ENCODE assay signal across 12 cellular contexts in genomic region chr4:2788101-2788500, GRCh38. TPM values are rescaled to one million over a fixed set of nuclear protein-coding genes. Genes with fewer than 3 reads are reported as not detected.
DNase-seq lines count a peak whose midpoint lies in the region; ATAC-seq, FAIRE-seq and TF ChIP-seq lines count a peak whose summit lies in the region.
"Had no signal": no experiment of that assay in that cellular context is flagged by ENCODE, and none has a peak within 500 bp of the region (broad histone marks: within the 10 kb centered on the region; RNA-seq: fewer than 3 reads in every experiment).

No MANE protein-coding gene starts in this region.

- H3K4me1 Mint-ChIP-seq in CD14-positive monocyte: peaks cover 73% of the 10 kb centered on the region

- no peak overlapping the region for H3K4me2 ChIP-seq in K562 (ENCODE audit: insufficient read depth, low read length)

- in situ Hi-C loops in K562 (cut with MboI): no loop called here

- no peak for TF ChIP-seq EP300 in K562 (IDR thresholded peaks at IDR 0.05; ENCODE audit: low read length)

- H3K27ac ChIP-seq in K562 (ENCODE audit: extremely low read depth, low read depth, low read length): no peak overlapping the region
- H3K27ac ChIP-seq: ovary, SJSA1 had no signal

- no peak overlapping the region for H3K4me3 ChIP-seq in K562
- H3K4me3 ChIP-seq: ovary, SJSA1 had no signal

- no peaks in the 10 kb centered on the region for H3K36me3 ChIP-seq in K562 (ENCODE audit: control insufficient read depth, insufficient read depth, low read length)
- H3K36me3 ChIP-seq: ovary, SJSA1 had no signal

- peaks cover 0 to 5% (median 0%) of the 10 kb centered on the region in 3 donors for H3K27me3 Mint-ChIP-seq in CD14-positive monocyte (ENCODE audit: low read depth in 3 of 3)

- no peak for DNase-seq in CD14-positive monocyte (ENCODE audit: low spot score)
- no peak for DNase-seq in K562 (ENCODE audit: extremely low read depth in 1 of 4, low spot score in 3 of 4)
- DNase-seq in sciatic nerve (ENCODE audit: low spot score): peak; percentile 51
- DNase-seq in stimulated activated CD4-positive, alpha-beta T cell treated with anti-CD3 and anti-CD28 coated beads, Interleukin-15, amount 100 ng/mL, for 24 hours: no peak
- DNase-seq in NCI-H345 (lab: John Stamatoyannopoulos, UW): no peak
- DNase-seq in NCI-H510A treated with DMSO at 0.1 percent for 48 hours (lab: John Stamatoyannopoulos, UW): no peak
- DNase-seq: activated gamma-delta T cell treated with Interleukin-2 at 50 U/mL for 16 hours, NCI-H526 treated with DMSO at 0.1 percent for 48 hours had no signal

- FAIRE-seq in K562 (lab: Jason Lieb, UNC): no peak

- POLR2A ChIA-PET in K562 (lab: Yijun Ruan, JAX): interaction anchor here (0.6 to 0.8 kb wide), 2 partner anchors 10 to 338 kb away, joined by 3 read pairs; no protein-coding TSS in a partner anchor

- H3K9me3 ChIP-seq in K562 (replicated peaks; ENCODE audit: control insufficient read depth, insufficient read depth, low read depth, low read length): no peaks in the 10 kb centered on the region; the same call in 1 of the 2 replicates
- H3K9me3 ChIP-seq: ovary, SJSA1 had no signal

- H2AFZ ChIP-seq in K562 (ENCODE audit: low read depth, low read length): no peak overlapping the region

- BruUV-seq in K562 (replicated peaks; lab: Mats Ljungman, UMichigan): no TSS peak

- no peaks in the 10 kb centered on the region for H3K79me2 ChIP-seq in K562 (ENCODE audit: control insufficient read depth, insufficient read depth, low read length)

- H3K9me1 ChIP-seq in K562 (ENCODE audit: control insufficient read depth, insufficient read depth, low read length): no peaks in the 10 kb centered on the region

- no peak for TF ChIP-seq POLR2A in K562 (conservative IDR thresholded peaks at IDR 0.05)

- H4K20me1 ChIP-seq in K562 (replicated peaks; ENCODE audit: control insufficient read depth, insufficient read depth, low read length): no peaks in the 10 kb centered on the region; the same call in 1 of the 2 replicates

- H3K9ac ChIP-seq in K562 (ENCODE audit: insufficient read depth in 1 of 2, low read depth in 2 of 2, low read length in 2 of 2): peak overlapping the region in 1 of 2 experiments; percentile 75; a peak in 2 of 4 replicates

- TF ChIP-seq RAD21 in K562 (CRISPR knock-in tag; conservative IDR thresholded peaks at IDR 0.05 in 1 of 2, IDR thresholded peaks at IDR 0.05 in 1 of 2): no peak

- no peak for TF ChIP-seq CTCF in CD14-positive monocyte (IDR thresholded peaks at IDR 0.05)
- TF ChIP-seq CTCF in K562 (IDR thresholded peaks at IDR 0.05 in 2 of 3, conservative IDR thresholded peaks at IDR 0.05 in 1 of 3; ENCODE audit: insufficient read depth in 2 of 3, low read depth in 1 of 3, low read length in 3 of 3): no peak

- CTCF ChIA-PET in K562 (lab: Yijun Ruan, JAX; ENCODE audit: low intra/inter-chr PET ratio): no interaction called here

- peaks cover 0 to 10% (median 1%) of the 10 kb centered on the region in 7 donors for H3K9me3 Mint-ChIP-seq in CD14-positive monocyte

- intact Hi-C loops in CD14-positive monocyte (cut with micrococcal nuclease): no loop called here
- intact Hi-C loops in K562 (cut with micrococcal nuclease): no loop called here
- intact Hi-C loops in sciatic nerve (cut with DNase I): no loop called here

- H3K27me3 ChIP-seq in K562 (ENCODE audit: control insufficient read depth in 2 of 2, insufficient read depth in 2 of 2, low read length in 2 of 2): peaks cover 0 to 6% of the 10 kb centered on the region in 2 experiments; a peak in 2 of 5 replicates
- H3K27me3 ChIP-seq: ovary, SJSA1 had no signal

- H3K4me1 ChIP-seq in K562 (replicated peaks in 1 of 2; ENCODE audit: control insufficient read depth in 2 of 2, insufficient read depth in 2 of 2, low read length in 2 of 2): peaks cover 0 to 61% of the 10 kb centered on the region in 2 experiments; a peak in 4 of 5 replicates
- H3K4me1 ChIP-seq: SJSA1 had no signal

- WGBS in K562 (ENCODE audit: insufficient coverage, low coverage, missing lambda C conversion rate): 68% methylated on average over 7 of the region's 7 CpGs

- peaks cover 0 to 8% of the 10 kb centered on the region in 2 donors for H3K36me3 Mint-ChIP-seq in CD14-positive monocyte

- peak; percentile 5 for ATAC-seq in GM19455 (IDR thresholded peaks at IDR 0.05; ENCODE audit: unreplicated experiment)
- no peak for ATAC-seq in K562
- ATAC-seq in sciatic nerve: no peak
- no peak for ATAC-seq in GM21367 (IDR thresholded peaks at IDR 0.05; ENCODE audit: unreplicated experiment)

- peak overlapping the region; percentile 95 to 99 (median 98) for H3K27ac Mint-ChIP-seq in CD14-positive monocyte

- H3K4me3 Mint-ChIP-seq in CD14-positive monocyte: peak overlapping the region in 1 of 2 donors; percentile 53

TF ChIP-seq in K562, 482 proteins besides CTCF, POLR2A, EP300 and RAD21:
- TF ChIP-seq TBP (optimal IDR thresholded peaks at IDR 0.05; ENCODE audit: low read depth, low read length) (no peak), PCBP1 (IDR thresholded peaks at IDR 0.05; ENCODE audit: low read depth, low read length, poor library complexity, severe bottlenecking) (peak; percentile 10)
TF ChIP-seq in K562: peak in this region for 1.

RNA-seq across cellular contexts. Expression of gene SH3BP2, which starts 4.8 kb away (rescaled TPM):
- polyA plus RNA-seq in CD14-positive monocyte (10 to 100 TPM; 19.1 to 26.9 TPM), K562 (2011; rRNA removed) (9.6 and 13.9 TPM in 2 replicates), K562 (2014; fragmentation: Illumina TruSeq; extraction: Trizol) (5.1 and 10.9 TPM in 2 replicates), K562 (2014; fragmentation: Nextera tagmentation; extraction: Ambion mirVana) (under 1 TPM; 0.34 to 0.72 TPM), K562 (2014; rRNA removed) (14.2 and 17.6 TPM in 2 replicates)
- total RNA-seq in K562 (2011; cell fraction: chromatin; rRNA removed; ENCODE audit: low replicate concordance): 49.1 and 137 TPM in 2 replicates
- 57.9 and 62.0 TPM in 2 replicates for total RNA-seq in K562 (2011; cell fraction: nucleolus; rRNA removed)
- 59.4 and 93.7 TPM in 2 replicates for total RNA-seq in K562 (2011; cell fraction: nucleoplasm; rRNA removed)
- total RNA-seq in K562 (2014; rRNA removed) (9.7 and 15.9 TPM in 2 replicates), K562 (2014; rRNA removed; fragmentation: Illumina TruSeq; extraction: Trizol) (3.7 and 3.9 TPM in 2 replicates), K562 (2015; rRNA removed; fragmentation: Illumina TruSeq; extraction: Trizol) (3.5 and 5.6 TPM in 2 replicates), K562 (2021) (10.8 and 16.0 TPM in 2 replicates), sciatic nerve (82.7 TPM)
- polyA plus RNA-seq in K562 (2011; cell fraction: cytosol; rRNA removed): 10.6 and 10.7 TPM in 2 replicates
- 88.6 and 117 TPM in 2 replicates for polyA plus RNA-seq in K562 (2011; cell fraction: nucleus; rRNA removed)
- polyA plus RNA-seq in K562 (2012): 4.4 and 18.7 TPM in 2 replicates
- polyA minus RNA-seq in K562 (2011; rRNA and poly(A)+ RNA removed): 18.0 and 41.6 TPM in 2 replicates
- 5.7 and 10.8 TPM in 2 replicates for polyA minus RNA-seq in K562 (2011; cell fraction: cytosol; rRNA and poly(A)+ RNA removed)
- polyA minus RNA-seq in K562 (2011; cell fraction: nucleus; rRNA and poly(A)+ RNA removed): 26.8 and 33.3 TPM in 2 replicates

RNA-seq across cellular contexts. Expression of gene TNIP2, which starts 32.0 kb away (rescaled TPM):
- polyA plus RNA-seq in CD14-positive monocyte (10 to 100 TPM; 27.6 to 28.2 TPM), K562 (2011; rRNA removed) (17.5 and 21.8 TPM in 2 replicates), K562 (2014; fragmentation: Illumina TruSeq; extraction: Trizol) (12.1 and 18.3 TPM in 2 replicates), K562 (2014; fragmentation: Nextera tagmentation; extraction: Ambion mirVana) (1 to 10 TPM in 1 of 2 experiments, under 1 TPM in 1; 0.61 to 1.1 TPM), K562 (2014; rRNA removed) (38.1 and 38.2 TPM in 2 replicates)
- 24.5 and 78.1 TPM in 2 replicates for total RNA-seq in K562 (2011; cell fraction: chromatin; rRNA removed; ENCODE audit: low replicate concordance)
- 49.7 and 54.7 TPM in 2 replicates for total RNA-seq in K562 (2011; cell fraction: nucleolus; rRNA removed)
- total RNA-seq in K562 (2011; cell fraction: nucleoplasm; rRNA removed): 30.4 and 33.4 TPM in 2 replicates
- total RNA-seq in K562 (2014; rRNA removed) (42.6 and 46.7 TPM in 2 replicates), K562 (2014; rRNA removed; fragmentation: Illumina TruSeq; extraction: Trizol) (11.6 and 13.1 TPM in 2 replicates), K562 (2015; rRNA removed; fragmentation: Illumina TruSeq; extraction: Trizol) (19.5 and 21.9 TPM in 2 replicates), K562 (2021) (32.2 and 35.8 TPM in 2 replicates), sciatic nerve (34.9 TPM)
- polyA plus RNA-seq in K562 (2011; cell fraction: cytosol; rRNA removed): 16.5 and 28.2 TPM in 2 replicates
- 49.0 and 90.0 TPM in 2 replicates for polyA plus RNA-seq in K562 (2011; cell fraction: nucleus; rRNA removed)
- 30.8 and 32.9 TPM in 2 replicates for polyA plus RNA-seq in K562 (2012)
- 10.0 and 16.8 TPM in 2 replicates for polyA minus RNA-seq in K562 (2011; rRNA and poly(A)+ RNA removed)
- polyA minus RNA-seq in K562 (2011; cell fraction: cytosol; rRNA and poly(A)+ RNA removed): 13.7 and 14.7 TPM in 2 replicates
- 16.4 and 17.5 TPM in 2 replicates for polyA minus RNA-seq in K562 (2011; cell fraction: nucleus; rRNA and poly(A)+ RNA removed)

RNA-seq across cellular contexts. Expression of gene ADD1, which starts 55.5 kb away (rescaled TPM):
- polyA plus RNA-seq in CD14-positive monocyte (100 to 1,000 TPM in 1 of 2 donors, 10 to 100 TPM in 1; 76.1 to 103 TPM), K562 (2011; rRNA removed) (72.4 and 77.0 TPM in 2 replicates), K562 (2014; fragmentation: Illumina TruSeq; extraction: Trizol) (99.7 and 110 TPM in 2 replicates), K562 (2014; fragmentation: Nextera tagmentation; extraction: Ambion mirVana) (10 to 100 TPM; 17.5 to 20.7 TPM), K562 (2014; rRNA removed) (87.7 and 121 TPM in 2 replicates)
- 289 and 338 TPM in 2 replicates for total RNA-seq in K562 (2011; cell fraction: chromatin; rRNA removed; ENCODE audit: low replicate concordance)
- 122 and 133 TPM in 2 replicates for total RNA-seq in K562 (2011; cell fraction: nucleolus; rRNA removed)
- 186 and 236 TPM in 2 replicates for total RNA-seq in K562 (2011; cell fraction: nucleoplasm; rRNA removed)
- total RNA-seq in K562 (2014; rRNA removed) (104 and 140 TPM in 2 replicates), K562 (2014; rRNA removed; fragmentation: Illumina TruSeq; extraction: Trizol) (67.1 and 80.8 TPM in 2 replicates), K562 (2015; rRNA removed; fragmentation: Illumina TruSeq; extraction: Trizol) (74.0 and 76.9 TPM in 2 replicates), K562 (2021) (145 and 153 TPM in 2 replicates), sciatic nerve (429 TPM)
- polyA plus RNA-seq in K562 (2011; cell fraction: cytosol; rRNA removed): 85.9 and 111 TPM in 2 replicates
- polyA plus RNA-seq in K562 (2011; cell fraction: nucleus; rRNA removed): 164 and 189 TPM in 2 replicates
- polyA plus RNA-seq in K562 (2012): 141 and 159 TPM in 2 replicates
- 65.9 and 67.4 TPM in 2 replicates for polyA minus RNA-seq in K562 (2011; rRNA and poly(A)+ RNA removed)
- polyA minus RNA-seq in K562 (2011; cell fraction: cytosol; rRNA and poly(A)+ RNA removed): 46.7 and 62.1 TPM in 2 replicates
- 57.5 and 58.6 TPM in 2 replicates for polyA minus RNA-seq in K562 (2011; cell fraction: nucleus; rRNA and poly(A)+ RNA removed)
